22 cellular contexts compared by ENCODE assay signal in genomic region chrX:24859211-24859841, GRCh38.
"Had no signal": no experiment of that assay in that cellular context is flagged by ENCODE, and none has a peak within 500 bp of the region (broad histone marks: within the 10 kb centered on the region; RNA-seq: fewer than 3 reads in every experiment).

No MANE protein-coding gene starts in this region.

- H3K4me1 Mint-ChIP-seq: natural killer cell, T-cell had no signal

- H3K4me3 Mint-ChIP-seq: activated T-cell treated with anti-CD3 and anti-CD28 coated beads, Interleukin-2, amount 50 U/mL, for 24 hours; natural killer cell; T-cell; T-helper 2 cell treated with Interferon-gamma antibody and Interleukin-4, amounts not matched to agents 5 μg/mL and 100 μg/mL, for 36 hours had no signal

- H3K27ac ChIP-seq: esophagus muscularis mucosa, hepatocyte, left ventricle myocardium inferior, prostate gland, testis, upper lobe of left lung, WERI-Rb-1 had no signal

- H3K79me2 ChIP-seq: hepatocyte had no signal

- ATAC-seq: natural killer cell, T-cell had no signal

- H3K9me3 ChIP-seq: esophagus muscularis mucosa, left ventricle myocardium inferior, prostate gland, testis, upper lobe of left lung had no signal

- H3K4me1 ChIP-seq: esophagus muscularis mucosa, left ventricle myocardium inferior, prostate gland, testis, upper lobe of left lung had no signal

- H3K27ac Mint-ChIP-seq: activated T-cell treated with anti-CD3 and anti-CD28 coated beads, Interleukin-2, amount 50 U/mL, for 24 hours; activated T-helper 2 cell treated with anti-CD3 and anti-CD28 coated beads, Interferon-gamma antibody, Interleukin-2, Interleukin-4, amounts not matched to agents 10 μg/mL and 5 μg/mL and 100 μg/mL, durations not matched to agents 14 hours and 24 hours and 36 hours; natural killer cell; T-cell; T-helper 2 cell treated with Interferon-gamma antibody and Interleukin-4, amounts not matched to agents 5 μg/mL and 100 μg/mL, for 36 hours had no signal

- H3K36me3 Mint-ChIP-seq: natural killer cell had no signal

- H3K4me3 ChIP-seq: esophagus muscularis mucosa, hepatocyte, left ventricle myocardium inferior, prostate gland, testis, upper lobe of left lung had no signal

- H3K4me2 ChIP-seq: hepatocyte had no signal

- H3K9me3 Mint-ChIP-seq: activated T-cell treated with anti-CD3 and anti-CD28 coated beads, Interleukin-2, amount 50 U/mL, for 24 hours; activated T-helper 2 cell treated with anti-CD3 and anti-CD28 coated beads, Interferon-gamma antibody, Interleukin-2, Interleukin-4, amounts not matched to agents 10 μg/mL and 5 μg/mL and 100 μg/mL, durations not matched to agents 14 hours and 24 hours and 36 hours; natural killer cell; T-helper 2 cell treated with Interferon-gamma antibody and Interleukin-4, amounts not matched to agents 5 μg/mL and 100 μg/mL, for 36 hours had no signal

- H3K27me3 ChIP-seq: esophagus muscularis mucosa, hepatocyte, testis, upper lobe of left lung had no signal

- FAIRE-seq: frontal cortex, TTC549 had no signal

- H2AFZ ChIP-seq: hepatocyte had no signal

- H3K36me3 ChIP-seq: esophagus muscularis mucosa, left ventricle myocardium inferior, prostate gland, upper lobe of left lung, WERI-Rb-1 had no signal

- DNase-seq: activated naive CD4-positive, alpha-beta T cell treated with Interleukin-2 at 50 U/mL for 16 hours; activated T-cell treated with anti-CD3 and anti-CD28 coated beads, Interleukin-2, amount 50 U/mL, for 24 hours; amygdala; effector memory CD4-positive, alpha-beta T cell; glutamatergic neuron; left ventricle myocardium inferior; midbrain; natural killer cell; stimulated activated CD4-positive, alpha-beta T cell treated with anti-CD3 and anti-CD28 coated beads, Interleukin-2, amount 100 ng/mL, for 48 hours; stimulated activated CD8-positive, alpha-beta memory T cell treated with anti-CD3 and anti-CD28 coated beads, Interleukin-4, amount 100 ng/mL, for 48 hours; stimulated activated naive CD4-positive, alpha-beta T cell; T-cell; testis; upper lobe of left lung; WERI-Rb-1 had no signal
